Comparison of ENCODE assay signal across 15 cellular contexts in genomic region chr16:1495281-1496262, GRCh38. TPM values are rescaled to one million over a fixed set of nuclear protein-coding genes. Genes with fewer than 3 reads are reported as not detected.
DNase-seq lines count a peak whose midpoint lies in the region; ATAC-seq, FAIRE-seq and TF ChIP-seq lines count a peak whose summit lies in the region.
"Had no signal": no experiment of that assay in that cellular context is flagged by ENCODE, and none has a peak within 500 bp of the region (broad histone marks: within the 10 kb centered on the region; RNA-seq: fewer than 3 reads in every experiment).

No MANE protein-coding gene starts in this region.

- H3K27ac ChIP-seq in IMR-90 (ENCODE audit: insufficient read depth, low read length) (no peak overlapping the region), K562 (ENCODE audit: extremely low read depth, low read depth, low read length) (no peak overlapping the region), gastrocnemius medialis (peak overlapping the region; percentile 84 to 98 (median 92)), vagina (no peak overlapping the region)
- H3K27ac ChIP-seq: thyroid gland had no signal

- no peak overlapping the region for H4K91ac ChIP-seq in IMR-90 (ENCODE audit: insufficient read depth, low read depth, low read length)

- H3K27me3 Mint-ChIP-seq in activated naive CD4-positive, alpha-beta T cell treated with anti-CD3 and anti-CD28 coated beads, Interleukin-2, amount 10 ng/mL, durations not matched to agents 7 days and 5 days: no peaks in the 10 kb centered on the region

- H3K18ac ChIP-seq in IMR-90 (ENCODE audit: low read depth, low read length): no peak overlapping the region

- H4K8ac ChIP-seq in IMR-90 (ENCODE audit: low read depth in 2 of 2, low read length in 2 of 2): no peak overlapping the region

- H3K79me2 ChIP-seq in K562 (ENCODE audit: control insufficient read depth, insufficient read depth, low read length): peaks cover 32% of the 10 kb centered on the region

- TF ChIP-seq CTCF in IMR-90 (conservative IDR thresholded peaks at IDR 0.05; ENCODE audit: low read depth, low read length) (no peak), K562 (IDR thresholded peaks at IDR 0.05 in 2 of 3, conservative IDR thresholded peaks at IDR 0.05 in 1 of 3; ENCODE audit: insufficient read depth in 2 of 3, low read depth in 1 of 3, low read length in 3 of 3) (no peak), gastrocnemius medialis (IDR thresholded peaks at IDR 0.05 in 4 of 5, conservative IDR thresholded peaks at IDR 0.05 in 1 of 5) (no peak), vagina (IDR thresholded peaks at IDR 0.05) (no peak)

- no peak for DNase-seq in activated naive CD4-positive, alpha-beta T cell treated with anti-CD3 and anti-CD28 coated beads, Interleukin-2, amount 10 ng/mL, durations not matched to agents 7 days and 5 days
- no peak for DNase-seq in activated naive CD4-positive, alpha-beta T cell treated with anti-CD3 and anti-CD28 coated beads, Interleukin-2, amount 50 U/mL, for 16 hours
- DNase-seq in IMR-90: no peak
- peak in 1 of 4 experiments; percentile 7 for DNase-seq in K562 (ENCODE audit: extremely low read depth in 1 of 4, low spot score in 3 of 4)
- no peak for DNase-seq in gastrocnemius medialis
- DNase-seq in vagina (ENCODE audit: extremely low spot score in 2 of 2): no peak
- DNase-seq in NAMALWA (ENCODE audit: low spot score): no peak
- DNase-seq: activated CD4-positive, alpha-beta T cell treated with anti-CD3 and anti-CD28 coated beads for 4 hours; NCI-H1930; NCI-H748 treated with DMSO at 0.1 percent for 48 hours; stimulated activated CD4-positive, alpha-beta T cell treated with anti-CD3 and anti-CD28 coated beads, Interleukin-2, amount 100 ng/mL, for 24 hours; thyroid gland had no signal

- H3K9ac ChIP-seq in IMR-90 (ENCODE audit: low read depth, low read length) (no peak overlapping the region), K562 (ENCODE audit: insufficient read depth in 1 of 2, low read depth in 2 of 2, low read length in 2 of 2) (peak overlapping the region in 1 of 2 experiments; percentile 61; a peak in 1 of 4 replicates)

- H3K36me3 ChIP-seq in IMR-90 (ENCODE audit: control insufficient read depth, insufficient read depth, low read length) (peaks cover 36% of the 10 kb centered on the region), K562 (ENCODE audit: control insufficient read depth, insufficient read depth, low read length) (peaks cover 63% of the 10 kb centered on the region; the same call in 2 of the 3 replicates), gastrocnemius medialis (peaks cover 0 to 55% of the 10 kb centered on the region in 2 donors), vagina (peaks cover 0 to 46% of the 10 kb centered on the region in 2 donors)

- H4K20me1 ChIP-seq in IMR-90 (ENCODE audit: insufficient read depth, low read length) (peaks cover 13% of the 10 kb centered on the region; the same call in 1 of the 2 replicates), K562 (replicated peaks; ENCODE audit: control insufficient read depth, insufficient read depth, low read length) (peaks cover 7% of the 10 kb centered on the region; the same call in 1 of the 2 replicates)

- CTCF ChIA-PET in activated naive CD4-positive, alpha-beta T cell treated with anti-CD3 and anti-CD28 coated beads, Interleukin-2, amount 10 ng/mL, durations not matched to agents 7 days and 5 days (lab: Charles Lee): no interaction called here
- CTCF ChIA-PET in IMR-90 (lab: Yijun Ruan, JAX) (no interaction called here), K562 (lab: Yijun Ruan, JAX; ENCODE audit: low intra/inter-chr PET ratio) (no interaction called here)

- H2BK15ac ChIP-seq in IMR-90 (ENCODE audit: low read depth, low read length): no peak overlapping the region

- no peak overlapping the region for H2AK5ac ChIP-seq in IMR-90 (ENCODE audit: low read depth, low read length)

- BruUV-seq in IMR-90 (replicated peaks; lab: Mats Ljungman, UMichigan) (no TSS peak), K562 (replicated peaks; lab: Mats Ljungman, UMichigan) (no TSS peak)

- intact Hi-C loops in IMR-90 (cut with micrococcal nuclease) (no loop called here), K562 (cut with micrococcal nuclease) (no loop called here), gastrocnemius medialis (cut with DNase I; ENCODE audit: low total_unique reads) (loop anchor here (2.0 to 10.0 kb wide), 2 partner anchors 35 to 209 kb away; partner anchors contain the start of gene MAPK8IP3), vagina (cut with DNase I) (loop anchor here (10.0 kb wide), 2 partner anchors 49 to 119 kb away; partner anchors contain the start of genes CRAMP1 and IFT140)

- H2BK5ac ChIP-seq in IMR-90 (ENCODE audit: low read depth, low read length, poor library complexity, severe bottlenecking): no peak overlapping the region

- TF ChIP-seq EP300 in K562 (IDR thresholded peaks at IDR 0.05; ENCODE audit: low read length): no peak

- TF ChIP-seq POLR2A in IMR-90 (IDR thresholded peaks at IDR 0.05; ENCODE audit: low read depth, low read length) (no peak), K562 (conservative IDR thresholded peaks at IDR 0.05) (no peak), gastrocnemius medialis (IDR thresholded peaks at IDR 0.05) (no peak), vagina (IDR thresholded peaks at IDR 0.05) (no peak)

- H2BK20ac ChIP-seq in IMR-90 (ENCODE audit: low read depth, low read length): no peak overlapping the region

- FAIRE-seq in K562 (lab: Jason Lieb, UNC): no peak

- ATAC-seq in IMR-90 (ENCODE audit: low read depth) (no peak), K562 (no peak), gastrocnemius medialis (no peak), GM21529 (IDR thresholded peaks at IDR 0.05; ENCODE audit: unreplicated experiment) (no peak)

- no peak overlapping the region for H4K5ac ChIP-seq in IMR-90 (ENCODE audit: low read depth, low read length)

- H3K9me1 ChIP-seq in IMR-90 (ENCODE audit: insufficient read depth, low read length) (peaks cover 7% of the 10 kb centered on the region), K562 (ENCODE audit: control insufficient read depth, insufficient read depth, low read length) (no peaks in the 10 kb centered on the region)

- dilution Hi-C loops in IMR-90 (cut with HindIII; ENCODE audit: low sequenced_read_pairs, unreplicated experiment): no loop called here

- peaks cover 19% of the 10 kb centered on the region for H3K4me1 Mint-ChIP-seq in activated naive CD4-positive, alpha-beta T cell treated with anti-CD3 and anti-CD28 coated beads, Interleukin-2, amount 10 ng/mL, durations not matched to agents 7 days and 5 days

- TF ChIP-seq RAD21 in IMR-90 (IDR thresholded peaks at IDR 0.05; ENCODE audit: low read length) (no peak), K562 (CRISPR knock-in tag; conservative IDR thresholded peaks at IDR 0.05 in 1 of 2, IDR thresholded peaks at IDR 0.05 in 1 of 2) (no peak)

- H3K27me3 ChIP-seq in IMR-90 (ENCODE audit: control insufficient read depth, insufficient read depth, low read length) (no peaks in the 10 kb centered on the region), K562 (ENCODE audit: control insufficient read depth in 2 of 2, insufficient read depth in 2 of 2, low read length in 2 of 2) (no peaks in the 10 kb centered on the region), gastrocnemius medialis (no peaks in the 10 kb centered on the region), vagina (no peaks in the 10 kb centered on the region)
- H3K27me3 ChIP-seq: breast epithelium, thyroid gland had no signal

- no peak overlapping the region for H3K56ac ChIP-seq in IMR-90 (ENCODE audit: extremely low read depth, insufficient read depth, low read length)

- H3K4me1 ChIP-seq in IMR-90 (ENCODE audit: control insufficient read depth, insufficient read depth, low read length) (peaks cover 12% of the 10 kb centered on the region), K562 (replicated peaks in 1 of 2; ENCODE audit: control insufficient read depth in 2 of 2, insufficient read depth in 2 of 2, low read length in 2 of 2) (peaks cover 16 to 61% of the 10 kb centered on the region in 2 experiments; a peak in 3 of 5 replicates), gastrocnemius medialis (peaks cover 15 to 20% of the 10 kb centered on the region in 2 donors), vagina (peaks cover 25% of the 10 kb centered on the region)

- no peaks in the 10 kb centered on the region for H3K9me3 Mint-ChIP-seq in activated naive CD4-positive, alpha-beta T cell treated with anti-CD3 and anti-CD28 coated beads, Interleukin-2, amount 10 ng/mL, durations not matched to agents 7 days and 5 days

- no peak overlapping the region for H2BK120ac ChIP-seq in IMR-90 (ENCODE audit: low read depth, low read length)

- H3K4me3 Mint-ChIP-seq in activated naive CD4-positive, alpha-beta T cell treated with anti-CD3 and anti-CD28 coated beads, Interleukin-2, amount 10 ng/mL, durations not matched to agents 7 days and 5 days: peak overlapping the region; percentile 45

- H3K9me3 ChIP-seq in IMR-90 (ENCODE audit: control insufficient read depth, insufficient read depth, low read length) (no peaks in the 10 kb centered on the region), K562 (replicated peaks; ENCODE audit: control insufficient read depth, insufficient read depth, low read depth, low read length) (no peaks in the 10 kb centered on the region), gastrocnemius medialis (no peaks in the 10 kb centered on the region), vagina (no peaks in the 10 kb centered on the region)
- H3K9me3 ChIP-seq: breast epithelium, thyroid gland had no signal

- POLR2A ChIA-PET in IMR-90 (lab: Charles Lee; ENCODE audit: unreplicated experiment): no interaction called here
- POLR2A ChIA-PET in K562 (lab: Yijun Ruan, JAX): interaction anchor here (0.6 kb wide), 1 partner anchor 469 kb away, joined by 3 read pairs; the partner anchor contains the start of gene RPS2

- H3K4ac ChIP-seq in IMR-90 (ENCODE audit: low read depth, low read length): no peak overlapping the region

- H3K79me1 ChIP-seq in IMR-90 (ENCODE audit: low read depth in 1 of 2, low read length in 2 of 2): peaks cover 6 to 35% of the 10 kb centered on the region in 2 experiments

- H3K36me3 Mint-ChIP-seq in activated naive CD4-positive, alpha-beta T cell treated with anti-CD3 and anti-CD28 coated beads, Interleukin-2, amount 10 ng/mL, durations not matched to agents 7 days and 5 days: peaks cover 11% of the 10 kb centered on the region

- WGBS in IMR-90 (ENCODE audit: extremely low coverage in 2 of 2, insufficient read length in 1 of 2), 2 experiments: 92% methylated on average over 41 of the region's 61 CpGs; no CpG with 5 or more reads in 1 of the 2 experiments
- 93% methylated on average over 33 of the region's 61 CpGs for WGBS in K562 (ENCODE audit: insufficient coverage, low coverage, missing lambda C conversion rate)

- H3K4me2 ChIP-seq in IMR-90 (ENCODE audit: low read depth, low read length) (no peak overlapping the region), K562 (ENCODE audit: insufficient read depth, low read length) (no peak overlapping the region)

- in situ Hi-C loops in IMR-90 (cut with MboI; ENCODE audit: low sequenced_read_pairs) (no loop called here), K562 (cut with MboI) (no loop called here), gastrocnemius medialis (cut with MboI; ENCODE audit: low sequenced_read_pairs in 4 of 4) (no loop called here)

- H2AK9ac ChIP-seq in IMR-90 (replicated peaks; ENCODE audit: low read depth, low read length, poor library complexity): peak overlapping the region; percentile 50

- no peak overlapping the region for H3K23ac ChIP-seq in IMR-90 (ENCODE audit: low read depth, low read length)

- H2AFZ ChIP-seq in IMR-90 (replicated peaks; ENCODE audit: low read length, poor library complexity): no peak overlapping the region
- no peak overlapping the region for H2AFZ ChIP-seq in K562 (ENCODE audit: low read depth, low read length)

- no peak overlapping the region for H3K14ac ChIP-seq in IMR-90 (replicated peaks; ENCODE audit: low read depth, low read length)

- H3K4me3 ChIP-seq in IMR-90 (ENCODE audit: insufficient read depth, low read depth, low read length) (no peak overlapping the region), K562 (no peak overlapping the region), gastrocnemius medialis (no peak overlapping the region), vagina (no peak overlapping the region)
- H3K4me3 ChIP-seq: thyroid gland had no signal

- H3K27ac Mint-ChIP-seq in activated naive CD4-positive, alpha-beta T cell treated with anti-CD3 and anti-CD28 coated beads, Interleukin-2, amount 10 ng/mL, durations not matched to agents 7 days and 5 days: no peak overlapping the region

RNA-seq across cellular contexts. Expression of gene TELO2, which starts 2.4 kb away (rescaled TPM):
- total RNA-seq in IMR-90 (2012; rRNA removed) (5.8 and 6.6 TPM in 2 replicates), K562 (2014; rRNA removed) (35.1 and 47.4 TPM in 2 replicates), K562 (2014; rRNA removed; fragmentation: Illumina TruSeq; extraction: Trizol) (1.7 and 3.0 TPM in 2 replicates), K562 (2015; rRNA removed; fragmentation: Illumina TruSeq; extraction: Trizol) (21.2 and 21.9 TPM in 2 replicates), K562 (2021) (77.4 and 91.8 TPM in 2 replicates), gastrocnemius medialis (10 to 100 TPM in 2 of 4 donors, 1 to 10 TPM in 2; 2.9 to 11.2 (median 9.8) TPM), vagina (23.8 TPM)
- polyA plus RNA-seq in IMR-90 (2012; rRNA removed) (26.6 and 28.2 TPM in 2 replicates), K562 (2011; rRNA removed) (14.5 and 24.6 TPM in 2 replicates), K562 (2014; fragmentation: Illumina TruSeq; extraction: Trizol) (8.2 and 29.3 TPM in 2 replicates), K562 (2014; fragmentation: Nextera tagmentation; extraction: Ambion mirVana) (1 to 10 TPM in 1 of 2 experiments, under 1 TPM in 1; 0.51 to 1.4 TPM), K562 (2014; rRNA removed) (60.2 and 63.2 TPM in 2 replicates)
- polyA plus RNA-seq in IMR-90 (2012; cell fraction: cytosol; rRNA removed): 16.6 and 18.1 TPM in 2 replicates
- 110 and 290 TPM in 2 replicates for polyA plus RNA-seq in IMR-90 (2012; cell fraction: nucleus; rRNA removed; ENCODE audit: low replicate concordance)
- 105 and 266 TPM in 2 replicates for total RNA-seq in K562 (2011; cell fraction: chromatin; rRNA removed; ENCODE audit: low replicate concordance)
- total RNA-seq in K562 (2011; cell fraction: nucleolus; rRNA removed): 180 and 212 TPM in 2 replicates
- 109 and 112 TPM in 2 replicates for total RNA-seq in K562 (2011; cell fraction: nucleoplasm; rRNA removed)
- 19.9 and 53.3 TPM in 2 replicates for polyA plus RNA-seq in K562 (2011; cell fraction: cytosol; rRNA removed)
- polyA plus RNA-seq in K562 (2011; cell fraction: nucleus; rRNA removed): 229 and 359 TPM in 2 replicates
- 48.2 and 53.0 TPM in 2 replicates for polyA plus RNA-seq in K562 (2012)
- 5.7 and 6.3 TPM in 2 replicates for polyA minus RNA-seq in K562 (2011; rRNA and poly(A)+ RNA removed)
- polyA minus RNA-seq in K562 (2011; cell fraction: cytosol; rRNA and poly(A)+ RNA removed): 24.3 and 30.0 TPM in 2 replicates
- 48.3 and 54.8 TPM in 2 replicates for polyA minus RNA-seq in K562 (2011; cell fraction: nucleus; rRNA and poly(A)+ RNA removed)

RNA-seq across cellular contexts. Expression of gene PTX4, which starts 6.8 kb away (rescaled TPM):
- total RNA-seq in IMR-90 (2012; rRNA removed) (not detected in 2 replicates), K562 (2014; rRNA removed) (not detected in 2 replicates), K562 (2014; rRNA removed; fragmentation: Illumina TruSeq; extraction: Trizol) (not detected in 2 replicates), K562 (2015; rRNA removed; fragmentation: Illumina TruSeq; extraction: Trizol) (not detected in 2 replicates), K562 (2021) (0.11 and 0.38 TPM in 2 replicates), gastrocnemius medialis (under 1 TPM in 1 of 4 donors, not detected in 3; 0.41 TPM), vagina (not detected)
- polyA plus RNA-seq in IMR-90 (2012; rRNA removed) (0.07 TPM in 1 of 2 replicates, not detected in the other), K562 (2011; rRNA removed) (not detected in 2 replicates), K562 (2014; fragmentation: Illumina TruSeq; extraction: Trizol) (not detected in 2 replicates), K562 (2014; fragmentation: Nextera tagmentation; extraction: Ambion mirVana) (not detected), K562 (2014; rRNA removed) (not detected in 2 replicates)
- not detected in 2 replicates for polyA plus RNA-seq in IMR-90 (2012; cell fraction: cytosol; rRNA removed)
- polyA plus RNA-seq in IMR-90 (2012; cell fraction: nucleus; rRNA removed; ENCODE audit: low replicate concordance): 0.14 TPM in 1 of 2 replicates, not detected in the other
- total RNA-seq in K562 (2011; cell fraction: chromatin; rRNA removed; ENCODE audit: low replicate concordance): not detected in 2 replicates
- not detected in 2 replicates for total RNA-seq in K562 (2011; cell fraction: nucleolus; rRNA removed)
- not detected in 2 replicates for total RNA-seq in K562 (2011; cell fraction: nucleoplasm; rRNA removed)
- 0.07 TPM in 1 of 2 replicates, not detected in the other for polyA plus RNA-seq in K562 (2011; cell fraction: cytosol; rRNA removed)
- 0.09 TPM in 1 of 2 replicates, not detected in the other for polyA plus RNA-seq in K562 (2011; cell fraction: nucleus; rRNA removed)
- not detected in 2 replicates for polyA plus RNA-seq in K562 (2012)
- polyA minus RNA-seq in K562 (2011; rRNA and poly(A)+ RNA removed): not detected in 2 replicates
- not detected in 2 replicates for polyA minus RNA-seq in K562 (2011; cell fraction: cytosol; rRNA and poly(A)+ RNA removed)
- polyA minus RNA-seq in K562 (2011; cell fraction: nucleus; rRNA and poly(A)+ RNA removed): not detected in 2 replicates
- total RNA-seq: breast epithelium; T-helper 1 cell treated with Interleukin-12 subunit alpha and Interleukin-12 subunit beta and Interleukin-4 antibody, amounts not matched to agents 30 ng/mL and 1 ng/mL, for 36 hours; thyroid gland had no signal

RNA-seq across cellular contexts. Expression of gene CLCN7, which starts 20.7 kb away (rescaled TPM):
- total RNA-seq in IMR-90 (2012; rRNA removed): 10.8 TPM in 2 replicates
- 45.2 and 52.9 TPM in 2 replicates for polyA plus RNA-seq in IMR-90 (2012; rRNA removed)
- polyA plus RNA-seq in IMR-90 (2012; cell fraction: cytosol; rRNA removed): 20.3 and 36.5 TPM in 2 replicates
- 84.9 and 258 TPM in 2 replicates for polyA plus RNA-seq in IMR-90 (2012; cell fraction: nucleus; rRNA removed; ENCODE audit: low replicate concordance)
- 211 and 640 TPM in 2 replicates for total RNA-seq in K562 (2011; cell fraction: chromatin; rRNA removed; ENCODE audit: low replicate concordance)
- 395 and 397 TPM in 2 replicates for total RNA-seq in K562 (2011; cell fraction: nucleolus; rRNA removed)
- total RNA-seq in K562 (2011; cell fraction: nucleoplasm; rRNA removed): 230 and 249 TPM in 2 replicates
- 56.3 and 60.8 TPM in 2 replicates for total RNA-seq in K562 (2014; rRNA removed)
- total RNA-seq in K562 (2014; rRNA removed; fragmentation: Illumina TruSeq; extraction: Trizol): 8.4 and 10.7 TPM in 2 replicates
- 19.6 and 22.4 TPM in 2 replicates for total RNA-seq in K562 (2015; rRNA removed; fragmentation: Illumina TruSeq; extraction: Trizol)
- total RNA-seq in K562 (2021): 85.3 and 97.0 TPM in 2 replicates
- 18.2 and 29.5 TPM in 2 replicates for polyA plus RNA-seq in K562 (2011; rRNA removed)
- 15.2 and 41.1 TPM in 2 replicates for polyA plus RNA-seq in K562 (2011; cell fraction: cytosol; rRNA removed)
- polyA plus RNA-seq in K562 (2011; cell fraction: nucleus; rRNA removed): 239 and 402 TPM in 2 replicates
- polyA plus RNA-seq in K562 (2012): 92.4 and 190 TPM in 2 replicates
- 18.7 and 39.3 TPM in 2 replicates for polyA plus RNA-seq in K562 (2014; fragmentation: Illumina TruSeq; extraction: Trizol)
- polyA plus RNA-seq in K562 (2014; fragmentation: Nextera tagmentation; extraction: Ambion mirVana): under 1 TPM; 0.06 TPM
- polyA plus RNA-seq in K562 (2014; rRNA removed): 81.5 and 126 TPM in 2 replicates
- 9.3 and 23.0 TPM in 2 replicates for polyA minus RNA-seq in K562 (2011; rRNA and poly(A)+ RNA removed)
- polyA minus RNA-seq in K562 (2011; cell fraction: cytosol; rRNA and poly(A)+ RNA removed): 19.6 and 27.9 TPM in 2 replicates
- polyA minus RNA-seq in K562 (2011; cell fraction: nucleus; rRNA and poly(A)+ RNA removed): 70.2 and 71.9 TPM in 2 replicates
- 10 to 100 TPM; 24.8 to 45.8 (median 38.4) TPM for total RNA-seq in gastrocnemius medialis
- total RNA-seq in vagina: 49.8 TPM

RNA-seq across cellular contexts. Expression of gene TMEM204, which starts 37.9 kb away (rescaled TPM):
- 7.0 and 7.2 TPM in 2 replicates for total RNA-seq in IMR-90 (2012; rRNA removed)
- 12.3 and 13.2 TPM in 2 replicates for polyA plus RNA-seq in IMR-90 (2012; rRNA removed)
- 8.4 and 18.2 TPM in 2 replicates for polyA plus RNA-seq in IMR-90 (2012; cell fraction: cytosol; rRNA removed)
- 5.3 and 12.8 TPM in 2 replicates for polyA plus RNA-seq in IMR-90 (2012; cell fraction: nucleus; rRNA removed; ENCODE audit: low replicate concordance)
- total RNA-seq in K562 (2011; cell fraction: chromatin; rRNA removed; ENCODE audit: low replicate concordance): not detected in 2 replicates
- total RNA-seq in K562 (2011; cell fraction: nucleolus; rRNA removed): not detected in 2 replicates
- not detected in 2 replicates for total RNA-seq in K562 (2011; cell fraction: nucleoplasm; rRNA removed)
- not detected in 2 replicates for total RNA-seq in K562 (2014; rRNA removed)
- total RNA-seq in K562 (2014; rRNA removed; fragmentation: Illumina TruSeq; extraction: Trizol): not detected in 2 replicates
- total RNA-seq in K562 (2015; rRNA removed; fragmentation: Illumina TruSeq; extraction: Trizol): not detected in 2 replicates
- total RNA-seq in K562 (2021): 0.18 TPM in 1 of 2 replicates, not detected in the other
- not detected in 2 replicates for polyA plus RNA-seq in K562 (2011; rRNA removed)
- not detected in 2 replicates for polyA plus RNA-seq in K562 (2011; cell fraction: cytosol; rRNA removed)
- not detected in 2 replicates for polyA plus RNA-seq in K562 (2011; cell fraction: nucleus; rRNA removed)
- polyA plus RNA-seq in K562 (2012): 0.09 and 0.29 TPM in 2 replicates
- polyA plus RNA-seq in K562 (2014; fragmentation: Illumina TruSeq; extraction: Trizol): not detected in 2 replicates
- under 1 TPM in 1 of 2 experiments, not detected in 1; 0.04 TPM for polyA plus RNA-seq in K562 (2014; fragmentation: Nextera tagmentation; extraction: Ambion mirVana)
- polyA plus RNA-seq in K562 (2014; rRNA removed): not detected in 2 replicates
- not detected in 2 replicates for polyA minus RNA-seq in K562 (2011; rRNA and poly(A)+ RNA removed)
- not detected in 2 replicates for polyA minus RNA-seq in K562 (2011; cell fraction: cytosol; rRNA and poly(A)+ RNA removed)
- not detected in 2 replicates for polyA minus RNA-seq in K562 (2011; cell fraction: nucleus; rRNA and poly(A)+ RNA removed)
- 10 to 100 TPM; 14.7 to 27.7 (median 22.1) TPM for total RNA-seq in gastrocnemius medialis
- 33.1 TPM for total RNA-seq in vagina

RNA-seq across cellular contexts. Expression of gene CCDC154, which starts 51.2 kb away (rescaled TPM):
- total RNA-seq in IMR-90 (2012; rRNA removed) (under 0.01 TPM in 1 of 2 replicates, not detected in the other), K562 (2014; rRNA removed) (0.04 TPM in 1 of 2 replicates, not detected in the other), K562 (2014; rRNA removed; fragmentation: Illumina TruSeq; extraction: Trizol) (not detected in 2 replicates), K562 (2015; rRNA removed; fragmentation: Illumina TruSeq; extraction: Trizol) (0.18 TPM in 1 of 2 replicates, not detected in the other), K562 (2021) (0.22 and 0.42 TPM in 2 replicates), gastrocnemius medialis (under 1 TPM in 1 of 4 donors, not detected in 3; 0.40 TPM), vagina (not detected)
- polyA plus RNA-seq in IMR-90 (2012; rRNA removed) (0.09 TPM in 1 of 2 replicates, not detected in the other), K562 (2011; rRNA removed) (0.15 and 0.19 TPM in 2 replicates), K562 (2014; fragmentation: Illumina TruSeq; extraction: Trizol) (not detected in 2 replicates), K562 (2014; fragmentation: Nextera tagmentation; extraction: Ambion mirVana) (not detected), K562 (2014; rRNA removed) (0.03 and 1.4 TPM in 2 replicates)
- 0.08 and 0.14 TPM in 2 replicates for polyA plus RNA-seq in IMR-90 (2012; cell fraction: cytosol; rRNA removed)
- polyA plus RNA-seq in IMR-90 (2012; cell fraction: nucleus; rRNA removed; ENCODE audit: low replicate concordance): 0.56 and 1.3 TPM in 2 replicates
- total RNA-seq in K562 (2011; cell fraction: chromatin; rRNA removed; ENCODE audit: low replicate concordance): 1.2 and 4.8 TPM in 2 replicates
- total RNA-seq in K562 (2011; cell fraction: nucleolus; rRNA removed): 2.5 and 3.0 TPM in 2 replicates
- total RNA-seq in K562 (2011; cell fraction: nucleoplasm; rRNA removed): 1.5 and 2.7 TPM in 2 replicates
- polyA plus RNA-seq in K562 (2011; cell fraction: cytosol; rRNA removed): 0.04 TPM in 1 of 2 replicates, not detected in the other
- polyA plus RNA-seq in K562 (2011; cell fraction: nucleus; rRNA removed): 1.1 and 2.4 TPM in 2 replicates
- polyA plus RNA-seq in K562 (2012): 0.39 and 4.2 TPM in 2 replicates
- polyA minus RNA-seq in K562 (2011; rRNA and poly(A)+ RNA removed): not detected in 2 replicates
- not detected in 2 replicates for polyA minus RNA-seq in K562 (2011; cell fraction: cytosol; rRNA and poly(A)+ RNA removed)
- 0.33 and 0.54 TPM in 2 replicates for polyA minus RNA-seq in K562 (2011; cell fraction: nucleus; rRNA and poly(A)+ RNA removed)

Comparison
In these comparisons a context has a peak if more than half of its experiments do, and no peak if none do; other contexts are left out.
1. H3K27ac ChIP-seq: peak in gastrocnemius medialis (4 of 4); none in IMR-90 (single experiment), K562 (single experiment) and vagina (single experiment).
2. intact Hi-C loops: an anchor here in gastrocnemius medialis (2.0 to 10.0 kb wide) and vagina (10.0 kb wide); none called in IMR-90 and K562.